ENCODE assay signal across 28 cellular contexts in the genomic region with DNA sequence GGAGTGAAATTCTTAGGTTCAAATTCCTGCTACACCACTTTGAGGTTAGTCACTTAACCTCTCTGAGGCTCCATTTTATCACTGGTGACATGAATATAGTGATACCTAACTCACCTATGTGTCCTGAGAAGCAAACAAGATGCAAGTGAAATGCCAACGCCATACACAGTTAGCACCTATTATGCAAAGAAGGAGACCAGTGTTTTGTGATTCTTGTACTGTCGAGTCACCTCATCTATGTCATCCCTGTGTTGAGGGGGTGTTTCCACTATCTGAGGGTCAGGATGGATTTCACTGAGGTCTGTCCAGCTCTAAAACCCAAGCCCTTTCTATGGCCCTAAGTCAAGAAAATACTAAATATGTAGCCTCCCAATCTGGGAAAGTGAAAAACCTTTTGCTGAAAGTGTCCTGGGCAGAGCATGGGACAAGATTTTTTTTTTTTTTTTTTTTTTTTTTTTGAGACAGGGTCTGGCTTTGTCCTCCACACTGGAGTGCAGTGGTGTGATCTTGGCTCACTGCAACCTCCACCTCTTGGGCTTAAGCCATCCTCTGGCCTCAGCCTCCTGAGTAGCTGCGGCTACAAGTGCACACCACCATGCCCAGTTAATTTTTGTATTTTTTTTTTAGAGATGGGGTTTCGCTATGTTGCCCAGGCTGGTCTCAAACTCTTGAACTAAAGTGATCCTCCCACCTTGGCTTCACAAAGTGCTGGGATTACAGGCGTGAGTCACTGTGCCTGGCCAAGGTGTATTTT.
"Had no signal": no experiment of that assay in that cellular context is flagged by ENCODE, and none has a peak within 500 bp of the region (broad histone marks: within the 10 kb centered on the region; RNA-seq: fewer than 3 reads in every experiment).

No MANE protein-coding gene starts in this region.

- H3K4me3 ChIP-seq: ascending aorta, hepatocyte, left ventricle myocardium inferior, stomach, suprapubic skin, transverse colon had no signal

- H3K4me2 ChIP-seq: hepatocyte had no signal

- H3K27me3 ChIP-seq: ascending aorta, brain microvascular endothelial cell, hepatocyte, stomach, suprapubic skin, transverse colon had no signal

- H3K9ac ChIP-seq: parathyroid adenoma had no signal

- H3K9me3 ChIP-seq: ascending aorta, left ventricle myocardium inferior, stomach, suprapubic skin, transverse colon had no signal

- ATAC-seq: activated naive CD4-positive, alpha-beta T cell treated with anti-CD3 and anti-CD28 coated beads, Interleukin-2, amount 50 U/mL, for 72 hours; activated T-helper 17 cell treated with anti-CD3 and anti-CD28 coated beads, Interleukin-2, amount 50 U/mL, for 72 hours; esophagus mucosa; T-cell; WTC11 had no signal

- DNase-seq: activated CD8-positive, alpha-beta memory T cell treated with anti-CD3 and anti-CD28 coated beads for 24 hours; activated CD8-positive, alpha-beta memory T cell treated with anti-CD3 and anti-CD28 coated beads, Interleukin-2, amount 50 U/mL, for 4 hours; activated T-cell treated with anti-CD3 and anti-CD28 coated beads, Interleukin-2, amount 50 U/mL, for 24 hours; brain microvascular endothelial cell; effector memory CD4-positive, alpha-beta T cell; glutamatergic neuron; kidney glomerular epithelial cell; left ventricle myocardium inferior; mammary epithelial cell; nephron progenitor cell; nucleus accumbens; right cardiac atrium; stimulated activated CD4-positive, alpha-beta T cell treated with anti-CD3 and anti-CD28 coated beads, Interleukin-12 subunit alpha, Interleukin-12 subunit beta, amount 100 ng/mL, for 4 hours; stimulated activated CD4-positive, alpha-beta T cell treated with anti-CD3 and anti-CD28 coated beads, Interleukin-1b, Interleukin-23, amount 100 ng/mL, for 48 hours; stomach; T-cell; transverse colon had no signal

- FAIRE-seq: endothelial cell of umbilical vein, frontal cortex, TTC549 had no signal

- H3K27ac ChIP-seq: brain microvascular endothelial cell, hepatocyte, left ventricle myocardium inferior, parathyroid adenoma, stomach, suprapubic skin, transverse colon had no signal

- H3K4me1 ChIP-seq: parathyroid adenoma had no signal

- H3K36me3 ChIP-seq: brain microvascular endothelial cell, left ventricle myocardium inferior had no signal

- H2AFZ ChIP-seq: hepatocyte, parathyroid adenoma had no signal
